ENCODE assay signal across 24 cellular contexts in genomic region chr1:6441586-6441985, GRCh38. TPM values are rescaled to one million over a fixed set of nuclear protein-coding genes. Genes with fewer than 3 reads are reported as not detected.
"Had no signal": no experiment of that assay in that cellular context is flagged by ENCODE, and none has a peak within 500 bp of the region (broad histone marks: within the 10 kb centered on the region; RNA-seq: fewer than 3 reads in every experiment).

No MANE protein-coding gene starts in this region.

- H3K27ac ChIP-seq: foreskin keratinocyte, heart left ventricle, neutrophil, psoas muscle, right lobe of liver, tibial artery, upper lobe of right lung, vagina had no signal

- H3K27ac Mint-ChIP-seq: endodermal cell; nephron; stimulated activated effector memory CD8-positive, alpha-beta T cell treated with anti-CD3 and anti-CD28 coated beads, Interleukin-12 subunit alpha, Interleukin-12 subunit beta, amount 100 ng/mL, for 72 hours had no signal

- ATAC-seq: foreskin keratinocyte; heart left ventricle; psoas muscle; right lobe of liver; stimulated activated effector memory CD8-positive, alpha-beta T cell treated with anti-CD3 and anti-CD28 coated beads, Interleukin-12 subunit alpha, Interleukin-12 subunit beta, amount 100 ng/mL, for 72 hours; stimulated activated naive CD8-positive, alpha-beta T cell treated with anti-CD3 and anti-CD28 coated beads, Interleukin-15, Interleukin-2, amounts not matched to agents 100 U/mL and 50 U/mL, for 24 hours; upper lobe of right lung had no signal

- H3K4me1 Mint-ChIP-seq: nephron had no signal

- DNase-seq: dermis blood vessel endothelial cell; endodermal cell; erythroblast; foreskin keratinocyte; heart left ventricle; hippocampal formation; kidney glomerular epithelial cell; mesendoderm; naive B cell; psoas muscle; retina; right lobe of liver; stimulated activated CD4-positive, alpha-beta T cell treated with anti-CD3 and anti-CD28 coated beads, Interleukin-4, amount 100 ng/mL, for 1 hour; stimulated activated CD8-positive, alpha-beta memory T cell treated with anti-CD3 and anti-CD28 coated beads, Interleukin-4, amount 100 ng/mL, for 48 hours; stimulated activated naive CD8-positive, alpha-beta T cell treated with anti-CD3 and anti-CD28 coated beads, Interleukin-15, Interleukin-2, amounts not matched to agents 100 U/mL and 50 U/mL, for 24 hours; tibial artery; upper lobe of right lung had no signal

- H3K9me3 ChIP-seq: heart left ventricle, neutrophil, psoas muscle, right lobe of liver, tibial artery, upper lobe of right lung, vagina had no signal

- H3K9me3 Mint-ChIP-seq: endodermal cell; nephron; stimulated activated effector memory CD8-positive, alpha-beta T cell treated with anti-CD3 and anti-CD28 coated beads, Interleukin-12 subunit alpha, Interleukin-12 subunit beta, amount 100 ng/mL, for 72 hours had no signal

- H3K4me3 Mint-ChIP-seq: endodermal cell; stimulated activated effector memory CD8-positive, alpha-beta T cell treated with anti-CD3 and anti-CD28 coated beads, Interleukin-12 subunit alpha, Interleukin-12 subunit beta, amount 100 ng/mL, for 72 hours had no signal

- H3K36me3 Mint-ChIP-seq: naive B cell; stimulated activated effector memory CD8-positive, alpha-beta T cell treated with anti-CD3 and anti-CD28 coated beads, Interleukin-12 subunit alpha, Interleukin-12 subunit beta, amount 100 ng/mL, for 72 hours had no signal

- H3K27me3 ChIP-seq: right lobe of liver, vagina had no signal

RNA-seq across cellular contexts. Expression of gene ESPN, which starts 17.0 kb away (rescaled TPM):
- total RNA-seq: osteoblast, psoas muscle had no signal

RNA-seq across cellular contexts. Expression of gene HES2, which starts 21.9 kb away (rescaled TPM):
- total RNA-seq: endodermal cell, liver, osteoblast, temporal lobe had no signal
